ENCODE assay signal across 12 cellular contexts in genomic region chr17:73646409-73647305, GRCh38. TPM values are rescaled to one million over a fixed set of nuclear protein-coding genes. Genes with fewer than 3 reads are reported as not detected.
DNase-seq lines count a peak whose midpoint lies in the region; ATAC-seq and TF ChIP-seq lines count a peak whose summit lies in the region.
"Had no signal": no experiment of that assay in that cellular context is flagged by ENCODE, and none has a peak within 500 bp of the region (broad histone marks: within the 10 kb centered on the region; RNA-seq: fewer than 3 reads in every experiment).

No MANE protein-coding gene starts in this region.

- no peak for TF ChIP-seq CTCF in Calu3 (IDR thresholded peaks at IDR 0.05; ENCODE audit: unreplicated experiment)
- TF ChIP-seq CTCF in GM10266 (IDR thresholded peaks at IDR 0.05; ENCODE audit: control insufficient read depth, insufficient read depth, low read depth, missing control alignments) = no peak

- H3K27ac Mint-ChIP-seq in Calu3 (ENCODE audit: unreplicated experiment) = no peak overlapping the region

- H3K36me3 ChIP-seq in MG63 (no peaks in the 10 kb centered on the region), HAP-1 (replicated peaks) (no peaks in the 10 kb centered on the region)

- H3K27me3 ChIP-seq in MG63 (peaks cover 42% of the 10 kb centered on the region), HAP-1 (ENCODE audit: low read depth) (peaks cover 53% of the 10 kb centered on the region)

- H3K36me3 Mint-ChIP-seq in Calu3 (ENCODE audit: insufficient read depth, unreplicated experiment) = no peaks in the 10 kb centered on the region

- H3K4me1 Mint-ChIP-seq in Calu3 (ENCODE audit: low read depth, unreplicated experiment) = no peaks in the 10 kb centered on the region

- H3K4me3 ChIP-seq in MG63 = no peak overlapping the region
- H3K4me3 ChIP-seq in HAP-1 = no peak overlapping the region

- H3K4me1 ChIP-seq in HAP-1 = no peaks in the 10 kb centered on the region

- ATAC-seq in GM18511 (IDR thresholded peaks at IDR 0.05; ENCODE audit: unreplicated experiment) = no peak

- BruUV-seq in Calu3 (replicated peaks; lab: Mats Ljungman, UMichigan) = no TSS peak

- H3K9me3 ChIP-seq in MG63 = no peaks in the 10 kb centered on the region
- H3K9me3 ChIP-seq in HAP-1 = no peaks in the 10 kb centered on the region

- no peaks in the 10 kb centered on the region for H3K9me3 Mint-ChIP-seq in Calu3 (ENCODE audit: low read depth, unreplicated experiment)

- intact Hi-C loops in Calu3 (cut with micrococcal nuclease; ENCODE audit: unreplicated experiment) = no loop called here

- CTCF ChIA-PET in Calu3 (lab: Charles Lee) = interaction anchor here (0.6 kb wide), 1 partner anchor 133 kb away, joined by 3 read pairs; no protein-coding TSS in a partner anchor

- in situ Hi-C loops in HAP-1 (cut with MboI; ENCODE audit: low sequenced_read_pairs) = no loop called here

- peaks cover 99% of the 10 kb centered on the region for H3K27me3 Mint-ChIP-seq in Calu3 (ENCODE audit: unreplicated experiment)

- DNase-seq in AG08395 (ENCODE audit: low spot score) = peak; percentile 71
- DNase-seq in Calu3 = peak; percentile 7
- DNase-seq in SKM-1 (lab: John Stamatoyannopoulos, UW; ENCODE audit: unreplicated experiment) = peak; percentile 45
- DNase-seq in germinal center (ENCODE audit: low spot score) = peak; percentile 26
- DNase-seq in GM10266 (ENCODE audit: extremely low spot score) = no peak
- no peak for DNase-seq in MG63
- no peak for DNase-seq in HAP-1 (ENCODE audit: low spot score in 2 of 2)
- DNase-seq: caudate nucleus; kidney; stimulated activated CD4-positive, alpha-beta T cell treated with anti-CD3 and anti-CD28 coated beads, Interleukin-1b, Interleukin-23, amount 100 ng/mL, for 48 hours; SW 1271 had no signal

- H3K4me3 Mint-ChIP-seq in Calu3 (ENCODE audit: low read depth, unreplicated experiment) = no peak overlapping the region

RNA-seq across cellular contexts. Expression of gene SDK2, which starts 2.4 kb away (rescaled TPM):
- total RNA-seq in Calu3 (2022) = 0.07 TPM in 1 of 2 replicates, not detected in the other
- 0.33 TPM in 1 of 2 replicates, not detected in the other for total RNA-seq in MG63 (2014; rRNA removed; shearing (Covaris generic); ENCODE audit: low replicate concordance)

Comparison
In these comparisons a context has a peak if more than half of its experiments do, and no peak if none do; other contexts are left out.
1. DNase-seq: peak in AG08395 (single experiment), Calu3 (single experiment), SKM-1 (single experiment) and germinal center (single experiment); none in GM10266 (single experiment), MG63 (single experiment) and HAP-1 (0 of 2).